Comparison of ENCODE assay signal across 8 cellular contexts in genomic region chr2:32039447-32040219, GRCh38. TPM values are rescaled to one million over a fixed set of nuclear protein-coding genes. Genes with fewer than 3 reads are reported as not detected.
A peak's percentile ranks its signal among the peaks of the same experiment; 100 is the strongest.
DNase-seq lines count a peak whose midpoint lies in the region; ATAC-seq and TF ChIP-seq lines count a peak whose summit lies in the region.

Gene DPY30 (minus strand): TSS chr2:32039805. CDS start chr2:32039456, 349 bp downstream.

- intact Hi-C loops in CD14-positive monocyte (cut with micrococcal nuclease), result no loop called here

- peaks cover 12% of the 10 kb centered on the region for H3K4me1 Mint-ChIP-seq in CD14-positive monocyte

- peak; percentile 88 for DNase-seq in CD14-positive monocyte (ENCODE audit: low spot score)
- peak; percentile 63 for DNase-seq in NCI-H748 treated with DMSO at 0.1 percent for 48 hours (lab: John Stamatoyannopoulos, UW)
- DNase-seq in activated CD4-positive, alpha-beta T cell treated with anti-CD3 and anti-CD28 coated beads, Interleukin-2, amount 50 U/mL, for 1 hour, result peak; percentile 88
- DNase-seq in dedifferentiated amniotic fluid mesenchymal stem cell (ENCODE audit: extremely low spot score), result peak; percentile 92
- DNase-seq in left lobe of liver (ENCODE audit: low spot score), result peak; percentile 94
- DNase-seq in stimulated activated CD4-positive, alpha-beta T cell treated with anti-CD3 and anti-CD28 coated beads, Interleukin-2, amount 100 ng/mL, for 24 hours, result peak; percentile 88 to 92

- no peak for TF ChIP-seq CTCF in CD14-positive monocyte (IDR thresholded peaks at IDR 0.05)

- H3K36me3 Mint-ChIP-seq in CD14-positive monocyte, result peaks cover 1 to 16% of the 10 kb centered on the region in 2 donors

- ATAC-seq in GM19395 (IDR thresholded peaks at IDR 0.05; ENCODE audit: unreplicated experiment), result peak; percentile 91
- ATAC-seq in HG03558 (IDR thresholded peaks at IDR 0.05; ENCODE audit: extremely low read depth, unreplicated experiment), result peak; percentile 83
- peak; percentile 98 for ATAC-seq in left lobe of liver

- H3K9me3 Mint-ChIP-seq in CD14-positive monocyte, result no peaks in the 10 kb centered on the region

- peaks cover 0 to 2% (median 0%) of the 10 kb centered on the region in 3 donors for H3K27me3 Mint-ChIP-seq in CD14-positive monocyte (ENCODE audit: low read depth in 3 of 3)

- peak within 1 kb of the TSS; percentile 93 to 100 for H3K4me3 Mint-ChIP-seq in CD14-positive monocyte

- peak within 1 kb of the TSS; percentile 93 to 98 (median 95) for H3K27ac Mint-ChIP-seq in CD14-positive monocyte

RNA-seq across cellular contexts. Expression of gene DPY30, which starts in this region (rescaled TPM):
- polyA plus RNA-seq in CD14-positive monocyte, result 100 to 1,000 TPM; 122 to 137 TPM
- total RNA-seq in left lobe of liver, result 25.9 TPM

Comparison
In these comparisons a context has a peak if more than half of its experiments do, and no peak if none do; other contexts are left out.
1. Peak in every context shown above with its lines: DNase-seq and ATAC-seq.